1 cellular context compared by ENCODE assay signal in the genomic region with DNA sequence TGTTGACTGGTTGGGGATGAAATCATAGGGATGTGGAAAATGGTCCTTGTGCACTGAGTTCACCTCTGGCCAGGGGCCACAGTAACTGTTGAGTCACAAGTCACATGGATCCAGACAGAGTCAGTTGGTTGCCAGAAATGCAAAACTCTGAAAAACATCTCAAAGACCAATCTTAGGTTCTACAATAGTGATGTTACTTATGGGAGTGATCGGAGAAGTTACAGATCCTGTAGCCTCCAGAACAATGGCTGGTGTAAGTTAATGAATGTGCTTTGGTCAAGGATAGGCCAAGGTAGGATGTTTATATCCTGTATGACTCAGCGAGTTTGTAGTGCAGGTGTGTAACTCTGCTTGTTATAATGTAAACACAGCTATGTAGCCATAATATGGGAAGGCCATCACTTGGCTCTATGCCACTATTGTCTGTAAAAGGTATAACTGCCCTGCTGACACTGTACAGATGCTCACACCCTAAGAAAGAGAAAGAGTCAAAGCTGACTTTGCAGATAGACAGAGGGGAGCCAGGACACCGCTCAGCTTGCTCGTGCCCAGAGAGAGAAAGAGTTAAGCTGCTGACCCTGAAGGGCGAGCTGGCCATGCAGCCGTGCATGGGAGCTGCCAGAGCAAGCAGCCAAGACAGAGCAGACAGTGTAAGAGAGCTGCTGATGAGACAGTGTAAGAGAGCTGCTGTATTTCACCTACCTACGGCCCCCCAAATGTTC.
TF ChIP-seq lines count a peak whose summit lies in the region.

No MANE protein-coding gene starts in this region.

TF ChIP-seq in HepG2, 621 proteins besides CTCF, POLR2A, EP300 and RAD21 (continued from another document and continues in another):
- TF ChIP-seq BCLAF1 (IDR thresholded peaks at IDR 0.05), result no peak
- TF ChIP-seq HNRNPH1 (optimal IDR thresholded peaks at IDR 0.05; ENCODE audit: low read depth, low read length), result no peak
- TF ChIP-seq ZNF331 (CRISPR knock-in tag; IDR thresholded peaks at IDR 0.05), result peak; percentile 64
- TF ChIP-seq RFX3 (CRISPR knock-in tag; IDR thresholded peaks at IDR 0.05), result no peak
- peak; percentile 89 for TF ChIP-seq GATAD2A (CRISPR knock-in tag; IDR thresholded peaks at IDR 0.05)
- peak; percentile 67 to 84 for TF ChIP-seq MAFK (conservative IDR thresholded peaks at IDR 0.05 in 1 of 2, IDR thresholded peaks at IDR 0.05 in 1 of 2; ENCODE audit: low read length in 2 of 2)
- peak; percentile 50; the same call in 1 of the 2 replicates for TF ChIP-seq ZBTB4 (CRISPR knock-in tag; IDR thresholded peaks at IDR 0.05; ENCODE audit: borderline replicate concordance)
- TF ChIP-seq RNF2 (conservative IDR thresholded peaks at IDR 0.05; ENCODE audit: low read depth), result no peak
- TF ChIP-seq SP140L (CRISPR knock-in tag; IDR thresholded peaks at IDR 0.05; ENCODE audit: borderline replicate concordance), result no peak
- no peak for TF ChIP-seq SRY (CRISPR knock-in tag; IDR thresholded peaks at IDR 0.05)
- TF ChIP-seq BHLHE40 (IDR thresholded peaks at IDR 0.05; ENCODE audit: low read length), result no peak
- peak; percentile 100 for TF ChIP-seq ZSCAN31 (CRISPR knock-in tag; IDR thresholded peaks at IDR 0.05; ENCODE audit: low read depth)
- TF ChIP-seq, protein P1, sequence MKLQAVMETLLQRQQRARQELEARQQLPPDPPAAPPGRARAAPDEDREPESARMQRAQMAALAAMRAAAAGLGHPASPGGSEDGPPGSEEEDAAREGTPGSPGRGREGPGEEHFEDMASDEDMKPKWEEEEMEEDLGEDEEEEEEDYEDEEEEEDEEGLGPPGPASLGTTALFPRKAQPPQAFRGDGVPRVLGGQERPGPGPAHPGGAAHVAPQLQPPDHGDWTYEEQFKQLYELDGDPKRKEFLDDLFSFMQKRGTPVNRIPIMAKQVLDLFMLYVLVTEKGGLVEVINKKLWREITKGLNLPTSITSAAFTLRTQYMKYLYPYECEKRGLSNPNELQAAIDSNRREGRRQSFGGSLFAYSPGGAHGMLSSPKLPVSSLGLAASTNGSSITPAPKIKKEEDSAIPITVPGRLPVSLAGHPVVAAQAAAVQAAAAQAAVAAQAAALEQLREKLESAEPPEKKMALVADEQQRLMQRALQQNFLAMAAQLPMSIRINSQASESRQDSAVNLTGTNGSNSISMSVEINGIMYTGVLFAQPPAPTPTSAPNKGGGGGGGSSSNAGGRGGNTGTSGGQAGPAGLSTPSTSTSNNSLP (IDR thresholded peaks at IDR 0.05; ENCODE audit: low read depth, low read length), result peak; percentile 34; the same call in 1 of the 2 replicates
- TF ChIP-seq SPEN (CRISPR knock-in tag; IDR thresholded peaks at IDR 0.05; ENCODE audit: low read depth), result no peak
- no peak for TF ChIP-seq ZNF407 (CRISPR knock-in tag; IDR thresholded peaks at IDR 0.05; ENCODE audit: not compliant biosample characterization)
- no peak for TF ChIP-seq ELF4 (CRISPR knock-in tag; IDR thresholded peaks at IDR 0.05; ENCODE audit: borderline replicate concordance)
- TF ChIP-seq SOX13 (IDR thresholded peaks at IDR 0.05), result peak; percentile 84
- peak in 1 of 2 experiments; percentile 99; a peak in 2 of 4 replicates for TF ChIP-seq SOX13 (CRISPR knock-in tag; conservative IDR thresholded peaks at IDR 0.05 in 1 of 2, IDR thresholded peaks at IDR 0.05 in 1 of 2)
- TF ChIP-seq FOXA3 (CRISPR knock-in tag; IDR thresholded peaks at IDR 0.05), result peak; percentile 96
- TF ChIP-seq ATF6 (CRISPR knock-in tag; conservative IDR thresholded peaks at IDR 0.05), result no peak
- TF ChIP-seq ZNF276 (CRISPR knock-in tag; IDR thresholded peaks at IDR 0.05; ENCODE audit: low read depth), result no peak
- no peak for TF ChIP-seq SMAD1 (CRISPR knock-in tag; IDR thresholded peaks at IDR 0.05; ENCODE audit: borderline replicate concordance, low read depth)
- peak; percentile 72 for TF ChIP-seq MAFF (IDR thresholded peaks at IDR 0.05; ENCODE audit: low read depth, low read length)
- TF ChIP-seq SIX1 (CRISPR knock-in tag; IDR thresholded peaks at IDR 0.05; ENCODE audit: borderline replicate concordance), result no peak
- TF ChIP-seq SALL1 (CRISPR knock-in tag; IDR thresholded peaks at IDR 0.05), result peak; percentile 70
- no peak for TF ChIP-seq NBN (conservative IDR thresholded peaks at IDR 0.05)
- TF ChIP-seq ZNF746 (CRISPR knock-in tag; IDR thresholded peaks at IDR 0.05), result no peak
- TF ChIP-seq ZNF724P (CRISPR knock-in tag; IDR thresholded peaks at IDR 0.05; ENCODE audit: borderline replicate concordance), result no peak
- 0 out of 2 replicates have a peak, but pooled peaks have one; percentile 18 for TF ChIP-seq HBP1 (CRISPR knock-in tag; IDR thresholded peaks at IDR 0.05; ENCODE audit: low read depth)
- TF ChIP-seq ZNF367 (CRISPR knock-in tag; IDR thresholded peaks at IDR 0.05; ENCODE audit: borderline replicate concordance), result no peak
- TF ChIP-seq ZSCAN12 (CRISPR knock-in tag; IDR thresholded peaks at IDR 0.05), result no peak
